Comparison of ENCODE assay signal across 2 cellular contexts in the genomic region with DNA sequence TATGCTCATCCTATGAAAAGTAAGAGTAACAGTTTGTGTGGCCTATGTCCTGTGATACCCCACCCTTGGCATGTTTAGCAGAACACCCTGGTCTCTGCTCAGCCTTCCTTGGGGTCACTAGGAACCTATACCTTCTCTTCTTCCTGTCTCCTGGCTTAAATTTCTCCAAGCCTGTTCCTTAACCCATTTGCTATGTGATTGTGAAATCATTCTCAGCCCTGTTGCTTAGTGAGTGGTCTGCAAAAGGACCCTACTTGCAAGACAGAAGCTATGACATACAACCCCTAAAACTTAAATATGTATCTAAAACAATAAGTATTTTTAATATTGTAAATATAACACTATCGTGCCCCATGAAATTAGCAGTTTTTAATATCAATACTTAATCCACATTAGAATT.
TF ChIP-seq lines count a peak whose summit lies in the region.

No MANE protein-coding gene starts in this region.

TF ChIP-seq in HepG2, 621 proteins besides CTCF, POLR2A, EP300 and RAD21:
- TF ChIP-seq AKAP8 (CRISPR knock-in tag; IDR thresholded peaks at IDR 0.05) = no peak
- peak; percentile 60 for TF ChIP-seq CEBPB (IDR thresholded peaks at IDR 0.05; ENCODE audit: borderline replicate concordance, low read depth, low read length)
- TF ChIP-seq GABPA (IDR thresholded peaks at IDR 0.05; ENCODE audit: low read depth, low read length) = no peak
- TF ChIP-seq GABPA (CRISPR knock-in tag; IDR thresholded peaks at IDR 0.05; ENCODE audit: low read depth) = no peak

TF ChIP-seq in K562, 482 proteins besides CTCF, POLR2A, EP300 and RAD21:
- TF ChIP-seq CEBPG (CRISPR knock-in tag; IDR thresholded peaks at IDR 0.05) = no peak
- TF ChIP-seq CEBPG (tag; conservative IDR thresholded peaks at IDR 0.05 in 1 of 2, IDR thresholded peaks at IDR 0.05 in 1 of 2) = 0 out of 4 replicates have a peak, but pooled peaks of 1 of the 2 experiments have one; percentile 6
- no peak for TF ChIP-seq DMBX1 (CRISPR knock-in tag; IDR thresholded peaks at IDR 0.05; ENCODE audit: borderline replicate concordance)
- no peak for TF ChIP-seq PTTG1 (tag; IDR thresholded peaks at IDR 0.05; ENCODE audit: low read depth)
- TF ChIP-seq, protein P1, sequence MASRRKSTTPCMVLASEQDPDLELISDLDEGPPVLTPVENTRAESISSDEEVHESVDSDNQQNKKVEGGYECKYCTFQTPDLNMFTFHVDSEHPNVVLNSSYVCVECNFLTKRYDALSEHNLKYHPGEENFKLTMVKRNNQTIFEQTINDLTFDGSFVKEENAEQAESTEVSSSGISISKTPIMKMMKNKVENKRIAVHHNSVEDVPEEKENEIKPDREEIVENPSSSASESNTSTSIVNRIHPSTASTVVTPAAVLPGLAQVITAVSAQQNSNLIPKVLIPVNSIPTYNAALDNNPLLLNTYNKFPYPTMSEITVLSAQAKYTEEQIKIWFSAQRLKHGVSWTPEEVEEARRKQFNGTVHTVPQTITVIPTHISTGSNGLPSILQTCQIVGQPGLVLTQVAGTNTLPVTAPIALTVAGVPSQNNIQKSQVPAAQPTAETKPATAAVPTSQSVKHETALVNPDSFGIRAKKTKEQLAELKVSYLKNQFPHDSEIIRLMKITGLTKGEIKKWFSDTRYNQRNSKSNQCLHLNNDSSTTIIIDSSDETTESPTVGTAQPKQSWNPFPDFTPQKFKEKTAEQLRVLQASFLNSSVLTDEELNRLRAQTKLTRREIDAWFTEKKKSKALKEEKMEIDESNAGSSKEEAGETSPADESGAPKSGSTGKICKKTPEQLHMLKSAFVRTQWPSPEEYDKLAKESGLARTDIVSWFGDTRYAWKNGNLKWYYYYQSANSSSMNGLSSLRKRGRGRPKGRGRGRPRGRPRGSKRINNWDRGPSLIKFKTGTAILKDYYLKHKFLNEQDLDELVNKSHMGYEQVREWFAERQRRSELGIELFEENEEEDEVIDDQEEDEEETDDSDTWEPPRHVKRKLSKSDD (conservative IDR thresholded peaks at IDR 0.05; ENCODE audit: low read length) = no peak
- TF ChIP-seq ZNF57 (CRISPR knock-in tag; IDR thresholded peaks at IDR 0.05) = no peak
- TF ChIP-seq CEBPB (tag; IDR thresholded peaks at IDR 0.05) = peak; percentile 55
- TF ChIP-seq, protein P2, sequence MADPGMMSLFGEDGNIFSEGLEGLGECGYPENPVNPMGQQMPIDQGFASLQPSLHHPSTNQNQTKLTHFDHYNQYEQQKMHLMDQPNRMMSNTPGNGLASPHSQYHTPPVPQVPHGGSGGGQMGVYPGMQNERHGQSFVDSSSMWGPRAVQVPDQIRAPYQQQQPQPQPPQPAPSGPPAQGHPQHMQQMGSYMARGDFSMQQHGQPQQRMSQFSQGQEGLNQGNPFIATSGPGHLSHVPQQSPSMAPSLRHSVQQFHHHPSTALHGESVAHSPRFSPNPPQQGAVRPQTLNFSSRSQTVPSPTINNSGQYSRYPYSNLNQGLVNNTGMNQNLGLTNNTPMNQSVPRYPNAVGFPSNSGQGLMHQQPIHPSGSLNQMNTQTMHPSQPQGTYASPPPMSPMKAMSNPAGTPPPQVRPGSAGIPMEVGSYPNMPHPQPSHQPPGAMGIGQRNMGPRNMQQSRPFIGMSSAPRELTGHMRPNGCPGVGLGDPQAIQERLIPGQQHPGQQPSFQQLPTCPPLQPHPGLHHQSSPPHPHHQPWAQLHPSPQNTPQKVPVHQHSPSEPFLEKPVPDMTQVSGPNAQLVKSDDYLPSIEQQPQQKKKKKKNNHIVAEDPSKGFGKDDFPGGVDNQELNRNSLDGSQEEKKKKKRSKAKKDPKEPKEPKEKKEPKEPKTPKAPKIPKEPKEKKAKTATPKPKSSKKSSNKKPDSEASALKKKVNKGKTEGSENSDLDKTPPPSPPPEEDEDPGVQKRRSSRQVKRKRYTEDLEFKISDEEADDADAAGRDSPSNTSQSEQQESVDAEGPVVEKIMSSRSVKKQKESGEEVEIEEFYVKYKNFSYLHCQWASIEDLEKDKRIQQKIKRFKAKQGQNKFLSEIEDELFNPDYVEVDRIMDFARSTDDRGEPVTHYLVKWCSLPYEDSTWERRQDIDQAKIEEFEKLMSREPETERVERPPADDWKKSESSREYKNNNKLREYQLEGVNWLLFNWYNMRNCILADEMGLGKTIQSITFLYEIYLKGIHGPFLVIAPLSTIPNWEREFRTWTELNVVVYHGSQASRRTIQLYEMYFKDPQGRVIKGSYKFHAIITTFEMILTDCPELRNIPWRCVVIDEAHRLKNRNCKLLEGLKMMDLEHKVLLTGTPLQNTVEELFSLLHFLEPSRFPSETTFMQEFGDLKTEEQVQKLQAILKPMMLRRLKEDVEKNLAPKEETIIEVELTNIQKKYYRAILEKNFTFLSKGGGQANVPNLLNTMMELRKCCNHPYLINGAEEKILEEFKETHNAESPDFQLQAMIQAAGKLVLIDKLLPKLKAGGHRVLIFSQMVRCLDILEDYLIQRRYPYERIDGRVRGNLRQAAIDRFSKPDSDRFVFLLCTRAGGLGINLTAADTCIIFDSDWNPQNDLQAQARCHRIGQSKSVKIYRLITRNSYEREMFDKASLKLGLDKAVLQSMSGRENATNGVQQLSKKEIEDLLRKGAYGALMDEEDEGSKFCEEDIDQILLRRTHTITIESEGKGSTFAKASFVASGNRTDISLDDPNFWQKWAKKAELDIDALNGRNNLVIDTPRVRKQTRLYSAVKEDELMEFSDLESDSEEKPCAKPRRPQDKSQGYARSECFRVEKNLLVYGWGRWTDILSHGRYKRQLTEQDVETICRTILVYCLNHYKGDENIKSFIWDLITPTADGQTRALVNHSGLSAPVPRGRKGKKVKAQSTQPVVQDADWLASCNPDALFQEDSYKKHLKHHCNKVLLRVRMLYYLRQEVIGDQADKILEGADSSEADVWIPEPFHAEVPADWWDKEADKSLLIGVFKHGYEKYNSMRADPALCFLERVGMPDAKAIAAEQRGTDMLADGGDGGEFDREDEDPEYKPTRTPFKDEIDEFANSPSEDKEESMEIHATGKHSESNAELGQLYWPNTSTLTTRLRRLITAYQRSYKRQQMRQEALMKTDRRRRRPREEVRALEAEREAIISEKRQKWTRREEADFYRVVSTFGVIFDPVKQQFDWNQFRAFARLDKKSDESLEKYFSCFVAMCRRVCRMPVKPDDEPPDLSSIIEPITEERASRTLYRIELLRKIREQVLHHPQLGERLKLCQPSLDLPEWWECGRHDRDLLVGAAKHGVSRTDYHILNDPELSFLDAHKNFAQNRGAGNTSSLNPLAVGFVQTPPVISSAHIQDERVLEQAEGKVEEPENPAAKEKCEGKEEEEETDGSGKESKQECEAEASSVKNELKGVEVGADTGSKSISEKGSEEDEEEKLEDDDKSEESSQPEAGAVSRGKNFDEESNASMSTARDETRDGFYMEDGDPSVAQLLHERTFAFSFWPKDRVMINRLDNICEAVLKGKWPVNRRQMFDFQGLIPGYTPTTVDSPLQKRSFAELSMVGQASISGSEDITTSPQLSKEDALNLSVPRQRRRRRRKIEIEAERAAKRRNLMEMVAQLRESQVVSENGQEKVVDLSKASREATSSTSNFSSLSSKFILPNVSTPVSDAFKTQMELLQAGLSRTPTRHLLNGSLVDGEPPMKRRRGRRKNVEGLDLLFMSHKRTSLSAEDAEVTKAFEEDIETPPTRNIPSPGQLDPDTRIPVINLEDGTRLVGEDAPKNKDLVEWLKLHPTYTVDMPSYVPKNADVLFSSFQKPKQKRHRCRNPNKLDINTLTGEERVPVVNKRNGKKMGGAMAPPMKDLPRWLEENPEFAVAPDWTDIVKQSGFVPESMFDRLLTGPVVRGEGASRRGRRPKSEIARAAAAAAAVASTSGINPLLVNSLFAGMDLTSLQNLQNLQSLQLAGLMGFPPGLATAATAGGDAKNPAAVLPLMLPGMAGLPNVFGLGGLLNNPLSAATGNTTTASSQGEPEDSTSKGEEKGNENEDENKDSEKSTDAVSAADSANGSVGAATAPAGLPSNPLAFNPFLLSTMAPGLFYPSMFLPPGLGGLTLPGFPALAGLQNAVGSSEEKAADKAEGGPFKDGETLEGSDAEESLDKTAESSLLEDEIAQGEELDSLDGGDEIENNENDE (IDR thresholded peaks at IDR 0.05; ENCODE audit: low read depth, low read length) = no peak
- TF ChIP-seq NFYB (IDR thresholded peaks at IDR 0.05; ENCODE audit: extremely low read depth, insufficient read length) = no peak
